In genomic region chr5:81898403-81898802, GRCh38 we compare ENCODE assay signal across 2 cellular contexts.
TF ChIP-seq lines count a peak whose summit lies in the region.

No MANE protein-coding gene starts in this region.

TF ChIP-seq in HepG2, 621 proteins besides CTCF, POLR2A, EP300 and RAD21 (continued from another document):
- TF ChIP-seq HMGXB3 (CRISPR knock-in tag; IDR thresholded peaks at IDR 0.05; ENCODE audit: borderline replicate concordance): no peak
- no peak for TF ChIP-seq CREBL2 (CRISPR knock-in tag; IDR thresholded peaks at IDR 0.05; ENCODE audit: borderline replicate concordance)
- no peak for TF ChIP-seq UBTF (CRISPR knock-in tag; IDR thresholded peaks at IDR 0.05)
- TF ChIP-seq CSRNP2 (CRISPR knock-in tag; conservative IDR thresholded peaks at IDR 0.05; ENCODE audit: low read depth): no peak

TF ChIP-seq in K562, 482 proteins besides CTCF, POLR2A, EP300 and RAD21 (continued from another document):
- TF ChIP-seq PBX2 (CRISPR knock-in tag; IDR thresholded peaks at IDR 0.05; ENCODE audit: low read depth) (no peak), PBX2 (tag; conservative IDR thresholded peaks at IDR 0.05; ENCODE audit: low read depth) (0 out of 2 replicates have a peak, but pooled peaks have one; percentile 20), NKRF (IDR thresholded peaks at IDR 0.05; ENCODE audit: borderline replicate concordance) (no peak), ZMIZ1 (IDR thresholded peaks at IDR 0.05; ENCODE audit: low read depth in 2 of 2, low read length in 2 of 2) (no peak), ETS1 (conservative IDR thresholded peaks at IDR 0.05; ENCODE audit: control insufficient read depth, low read depth, low read length) (no peak), MEIS2 (IDR thresholded peaks at IDR 0.05; ENCODE audit: partially characterized antibody) (peak; percentile 53), HMBOX1 (IDR thresholded peaks at IDR 0.05) (peak; percentile 99), ZNF609 (CRISPR knock-in tag; IDR thresholded peaks at IDR 0.05; ENCODE audit: borderline replicate concordance) (no peak), ZNF518B (CRISPR knock-in tag; IDR thresholded peaks at IDR 0.05) (no peak), CEBPB (tag; IDR thresholded peaks at IDR 0.05) (peak; percentile 57)
